Comparison of ENCODE assay signal across 8 cellular contexts in genomic region chr18:8754995-8755955, GRCh38. TPM values are rescaled to one million over a fixed set of nuclear protein-coding genes. Genes with fewer than 3 reads are reported as not detected.
DNase-seq lines count a peak whose midpoint lies in the region; ATAC-seq and TF ChIP-seq lines count a peak whose summit lies in the region.

No MANE protein-coding gene starts in this region.

- CTCF ChIA-PET in GM10248 (lab: Yijun Ruan, JAX): no interaction called here

- POLR2A ChIA-PET in GM10248 (lab: Yijun Ruan, JAX): no interaction called here

- no peaks in the 10 kb centered on the region for H3K27me3 ChIP-seq in HAP-1 (ENCODE audit: low read depth)

- TF ChIP-seq CTCF in GM10248 (IDR thresholded peaks at IDR 0.05; ENCODE audit: control extremely low read depth, extremely low read depth, low read depth, missing control alignments): no peak

- peak; percentile 84 for DNase-seq in LHCN-M2 (ENCODE audit: low read depth)
- DNase-seq in stimulated activated CD4-positive, alpha-beta T cell treated with anti-CD3 and anti-CD28 coated beads, Interleukin-1b, Interleukin-23, amount 100 ng/mL, for 48 hours: peak; percentile 33
- no peak for DNase-seq in HAP-1 (ENCODE audit: low spot score in 2 of 2)
- no peak for DNase-seq in NCI-H82 (lab: John Stamatoyannopoulos, UW)
- DNase-seq in GM10248 (ENCODE audit: extremely low spot score): no peak

- H3K4me1 ChIP-seq in HAP-1: no peaks in the 10 kb centered on the region

- H3K9me3 Mint-ChIP-seq in activated naive CD8-positive, alpha-beta T cell (ENCODE audit: low read depth): no peaks in the 10 kb centered on the region

- peak; percentile 90 for ATAC-seq in GM18511 (IDR thresholded peaks at IDR 0.05; ENCODE audit: unreplicated experiment)
- no peak for ATAC-seq in HG03025 (IDR thresholded peaks at IDR 0.05; ENCODE audit: low FRiP score, unreplicated experiment)

- no peaks in the 10 kb centered on the region for H3K36me3 ChIP-seq in HAP-1 (replicated peaks)

- peak overlapping the region; percentile 71 for H3K4me3 Mint-ChIP-seq in activated naive CD8-positive, alpha-beta T cell

- H3K9me3 ChIP-seq in HAP-1: no peaks in the 10 kb centered on the region

- in situ Hi-C loops in HAP-1 (cut with MboI; ENCODE audit: low sequenced_read_pairs): no loop called here

- no peak overlapping the region for H3K4me3 ChIP-seq in HAP-1

- no peaks in the 10 kb centered on the region for H3K36me3 Mint-ChIP-seq in activated naive CD8-positive, alpha-beta T cell

- H3K27ac Mint-ChIP-seq in activated naive CD8-positive, alpha-beta T cell: peak overlapping the region; percentile 18

- H3K4me1 Mint-ChIP-seq in activated naive CD8-positive, alpha-beta T cell (ENCODE audit: low read depth): peaks cover 34% of the 10 kb centered on the region

- H3K27me3 Mint-ChIP-seq in activated naive CD8-positive, alpha-beta T cell: peaks cover 7% of the 10 kb centered on the region

RNA-seq across cellular contexts. Expression of gene MTCL1, which starts 49.9 kb away (rescaled TPM):
- 16.1 and 19.3 TPM in 2 replicates for total RNA-seq in LHCN-M2 (2014; rRNA removed)
- 13.4 TPM for polyA plus RNA-seq in LHCN-M2 (2012)

Comparison
In these comparisons a context has a peak if more than half of its experiments do, and no peak if none do; other contexts are left out.
1. DNase-seq: peak in LHCN-M2 (single experiment) and stimulated activated CD4-positive, alpha-beta T cell treated with anti-CD3 and anti-CD28 coated beads, Interleukin-1b, Interleukin-23, amount 100 ng/mL, for 48 hours (single experiment); none in HAP-1 (0 of 2), NCI-H82 (single experiment) and GM10248 (single experiment).